22 cellular contexts compared by ENCODE assay signal in the genomic region with DNA sequence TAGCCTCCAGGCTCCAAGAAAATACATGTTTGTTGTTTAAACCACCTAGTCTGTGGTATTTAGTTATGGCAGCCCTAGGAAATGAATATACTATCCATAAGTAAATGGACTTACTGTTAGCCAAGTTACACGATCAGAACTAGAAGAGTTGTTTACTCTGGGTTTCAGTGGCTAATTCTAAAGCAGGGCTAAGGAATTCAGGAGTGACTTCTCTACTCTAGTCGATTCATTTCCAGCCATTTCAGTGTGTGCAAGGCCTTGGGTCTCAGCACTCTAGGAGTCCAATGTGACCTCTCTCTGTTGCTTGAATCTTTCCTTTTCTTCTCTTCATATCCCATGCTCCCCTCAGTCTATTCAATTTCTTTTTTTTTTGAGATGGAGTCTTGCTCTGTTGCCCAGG.
"Had no signal": no experiment of that assay in that cellular context is flagged by ENCODE, and none has a peak within 500 bp of the region (broad histone marks: within the 10 kb centered on the region; RNA-seq: fewer than 3 reads in every experiment).

No MANE protein-coding gene starts in this region.

- H3K27ac ChIP-seq: left ventricle myocardium inferior, ovary, right atrium auricular region, right lobe of liver, tibial nerve, vagina had no signal

- H3K27ac Mint-ChIP-seq: immature natural killer cell; naive thymus-derived CD4-positive, alpha-beta T cell; progenitor cell of endocrine pancreas; stimulated activated effector memory CD8-positive, alpha-beta T cell treated with anti-CD3 and anti-CD28 coated beads, Interleukin-12 subunit alpha, Interleukin-12 subunit beta, amount 100 ng/mL, for 72 hours; stimulated activated naive CD8-positive, alpha-beta T cell treated with anti-CD3 and anti-CD28 coated beads, Interleukin-15, amount 100 ng/mL, for 72 hours; type B pancreatic cell had no signal

- ATAC-seq: left colon; mucosa of descending colon; naive thymus-derived CD4-positive, alpha-beta T cell; natural killer cell treated with Interleukin-12 subunit alpha and Interleukin-12 subunit beta and Interleukin-15 and Interleukin-18, amount 100 ng/mL, for 72 hours; right lobe of liver; stimulated activated effector memory CD8-positive, alpha-beta T cell treated with anti-CD3 and anti-CD28 coated beads, Interleukin-12 subunit alpha, Interleukin-12 subunit beta, amount 100 ng/mL, for 72 hours; stimulated activated naive CD8-positive, alpha-beta T cell treated with anti-CD3 and anti-CD28 coated beads, Interleukin-15, amount 100 ng/mL, for 72 hours had no signal

- DNase-seq: hypothalamus; immature natural killer cell; kidney; left colon; left ventricle myocardium inferior; midbrain; mucosa of descending colon; naive thymus-derived CD4-positive, alpha-beta T cell; ovary; right lobe of liver; stimulated activated CD4-positive, alpha-beta T cell treated with anti-CD3 and anti-CD28 coated beads, Interleukin-4, amount 100 ng/mL, for 24 hours; stimulated activated naive CD4-positive, alpha-beta T cell treated with Interleukin-2 at 50 U/mL for 16 hours; stimulated activated naive CD8-positive, alpha-beta T cell treated with anti-CD3 and anti-CD28 coated beads, Interleukin-15, amount 100 ng/mL, for 72 hours; substantia nigra had no signal

- H3K27me3 Mint-ChIP-seq: naive thymus-derived CD4-positive, alpha-beta T cell; natural killer cell treated with Interleukin-12 subunit alpha and Interleukin-12 subunit beta and Interleukin-15 and Interleukin-18, amount 100 ng/mL, for 72 hours; stimulated activated naive CD8-positive, alpha-beta T cell treated with anti-CD3 and anti-CD28 coated beads, Interleukin-15, amount 100 ng/mL, for 72 hours; type B pancreatic cell had no signal

- H3K27me3 ChIP-seq: ovary, right atrium auricular region, right lobe of liver, tibial nerve, vagina had no signal

- H3K9me3 ChIP-seq: left ventricle myocardium inferior, mucosa of descending colon, ovary, right atrium auricular region, right lobe of liver, vagina had no signal

- H3K9me3 Mint-ChIP-seq: immature natural killer cell had no signal

- H3K4me1 ChIP-seq: left ventricle myocardium inferior, right atrium auricular region, right lobe of liver, tibial nerve, vagina had no signal

- H3K4me3 ChIP-seq: left ventricle myocardium inferior, lung, mucosa of descending colon, ovary, right atrium auricular region, right lobe of liver, tibial nerve, vagina had no signal

- H3K4me3 Mint-ChIP-seq: immature natural killer cell; naive thymus-derived CD4-positive, alpha-beta T cell; natural killer cell treated with Interleukin-12 subunit alpha and Interleukin-12 subunit beta and Interleukin-15 and Interleukin-18, amount 100 ng/mL, for 72 hours; stimulated activated effector memory CD8-positive, alpha-beta T cell treated with anti-CD3 and anti-CD28 coated beads, Interleukin-12 subunit alpha, Interleukin-12 subunit beta, amount 100 ng/mL, for 72 hours; stimulated activated naive CD8-positive, alpha-beta T cell treated with anti-CD3 and anti-CD28 coated beads, Interleukin-15, amount 100 ng/mL, for 72 hours; type B pancreatic cell had no signal

- H3K36me3 ChIP-seq: left ventricle myocardium inferior, ovary, right atrium auricular region, right lobe of liver, tibial nerve, vagina had no signal

- H3K36me3 Mint-ChIP-seq: stimulated activated effector memory CD8-positive, alpha-beta T cell treated with anti-CD3 and anti-CD28 coated beads, Interleukin-12 subunit alpha, Interleukin-12 subunit beta, amount 100 ng/mL, for 72 hours; type B pancreatic cell had no signal
